ENCODE assay signal across 14 cellular contexts in genomic region chr5:74082504-74082903, GRCh38.
"Had no signal": no experiment of that assay in that cellular context is flagged by ENCODE, and none has a peak within 500 bp of the region (broad histone marks: within the 10 kb centered on the region; RNA-seq: fewer than 3 reads in every experiment).

No MANE protein-coding gene starts in this region.

- ATAC-seq: effector memory CD8-positive, alpha-beta T cell; foreskin keratinocyte; stimulated activated memory B cell treated with anti-CD40 and anti-IgM and Interleukin-4, amounts not matched to agents 10 μg/mL and 1 μg/mL and 100 μg/mL, for 72 hours had no signal

- DNase-seq: activated CD4-positive, alpha-beta T cell treated with anti-CD3 and anti-CD28 coated beads, Interleukin-2, amount 50 U/mL, for 1 hour; activated CD4-positive, CD25-positive, alpha-beta regulatory T cell; anterior cingulate cortex; cerebellar nuclear complex; effector memory CD8-positive, alpha-beta T cell; foreskin keratinocyte; glutamatergic neuron; hypothalamus; kidney glomerular epithelial cell; nephron progenitor cell; occipital lobe; stimulated activated CD4-positive, alpha-beta T cell treated with anti-CD3 and anti-CD28 coated beads, Interleukin-2, amount 100 ng/mL, for 48 hours; tibial artery had no signal
